In genomic region chr1:29437946-29438345, GRCh38 we compare ENCODE assay signal across 16 cellular contexts.
"Had no signal": no experiment of that assay in that cellular context is flagged by ENCODE, and none has a peak within 500 bp of the region (broad histone marks: within the 10 kb centered on the region; RNA-seq: fewer than 3 reads in every experiment).

No MANE protein-coding gene starts in this region.

- ATAC-seq: foreskin keratinocyte; left cardiac atrium; left ventricle myocardium superior; naive thymus-derived CD8-positive, alpha-beta T cell had no signal

- DNase-seq: colonic mucosa; dermis blood vessel endothelial cell; erythroblast; foreskin keratinocyte; immature natural killer cell; kidney; left cardiac atrium; left ventricle myocardium superior; mesenchymal stem cell; naive thymus-derived CD8-positive, alpha-beta T cell; posterior cingulate gyrus; stimulated activated CD4-positive, alpha-beta T cell treated with anti-CD3 and anti-CD28 coated beads, Interleukin-2, amount 100 ng/mL, for 48 hours; stimulated activated naive CD4-positive, alpha-beta T cell treated with Interleukin-2 at 50 U/mL for 16 hours; trophoblast cell had no signal

- H3K9me3 ChIP-seq: colonic mucosa had no signal

- H3K4me3 ChIP-seq: colonic mucosa, lung, smooth muscle cell had no signal

- H3K27me3 ChIP-seq: colonic mucosa had no signal

- H3K36me3 ChIP-seq: colonic mucosa had no signal
